Comparison of ENCODE assay signal across 1 cellular context in the genomic region with DNA sequence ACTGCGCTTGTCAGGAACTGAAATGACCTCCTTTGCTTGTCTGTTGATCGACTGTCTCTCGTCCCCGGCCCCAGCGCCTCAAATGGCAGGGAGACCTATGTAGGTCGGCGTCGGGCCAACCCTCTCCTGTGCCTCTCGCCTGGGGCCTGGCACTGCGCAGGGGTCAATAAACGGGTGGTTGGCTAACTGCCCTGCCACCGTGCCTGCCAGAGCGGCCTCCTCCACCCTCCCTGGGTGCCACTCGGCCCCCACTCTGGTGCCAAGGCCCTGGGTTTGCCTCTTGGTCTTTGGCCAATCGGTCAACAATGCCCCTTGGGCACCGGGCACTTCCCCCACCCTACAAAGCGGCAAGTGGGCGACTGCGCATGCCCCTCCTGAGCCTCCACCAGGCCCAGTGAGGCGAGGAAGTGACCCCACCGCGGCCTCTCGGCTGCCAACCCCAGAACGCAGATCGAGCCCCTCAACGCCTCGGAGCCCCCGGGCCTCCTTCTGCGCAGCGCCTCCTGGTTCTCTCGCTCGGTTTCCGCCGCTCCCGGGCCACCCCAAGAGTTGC.
TF ChIP-seq lines count a peak whose summit lies in the region.

No MANE protein-coding gene starts in this region.

TF ChIP-seq in K562, 482 proteins besides CTCF, POLR2A, EP300 and RAD21 (continues in another document):
- TF ChIP-seq TEAD1 (CRISPR knock-in tag; IDR thresholded peaks at IDR 0.05) (peak in 1 of 2 experiments; percentile 1; a peak in 1 of 4 replicates), BACH1 (tag; IDR thresholded peaks at IDR 0.05) (no peak), BCOR (IDR thresholded peaks at IDR 0.05) (no peak), ZC3H4 (CRISPR knock-in tag; IDR thresholded peaks at IDR 0.05; ENCODE audit: borderline replicate concordance) (0 out of 2 replicates have a peak, but pooled peaks have one; percentile 38), NFIC (IDR thresholded peaks at IDR 0.05) (peak; percentile 33; the same call in 1 of the 2 replicates), DPF2 (IDR thresholded peaks at IDR 0.05) (peak; percentile 9; the same call in 1 of the 2 replicates), ZNF175 (CRISPR knock-in tag; IDR thresholded peaks at IDR 0.05; ENCODE audit: low read depth) (0 out of 2 replicates have a peak, but pooled peaks have one; percentile 6), CHD1 (IDR thresholded peaks at IDR 0.05; ENCODE audit: low read length) (peak; percentile 79), SP1 (CRISPR knock-in tag; IDR thresholded peaks at IDR 0.05) (peak; percentile 61), TAF7 (tag; IDR thresholded peaks at IDR 0.05) (peak; percentile 44; the same call in 1 of the 2 replicates), KAT7 (CRISPR knock-in tag; IDR thresholded peaks at IDR 0.05; ENCODE audit: borderline replicate concordance) (peak; percentile 93; the same call in 1 of the 2 replicates), BRD9 (IDR thresholded peaks at IDR 0.05; ENCODE audit: low read depth, partially characterized antibody) (peak; percentile 60), HNRNPLL (IDR thresholded peaks at IDR 0.05; ENCODE audit: low read depth, low read length, poor library complexity, severe bottlenecking) (peak; percentile 16), RBM14 (IDR thresholded peaks at IDR 0.05; ENCODE audit: borderline replicate concordance, insufficient read depth, low read depth, low read length) (0 out of 2 replicates have a peak, but pooled peaks have one; percentile 81), PRPF4 (IDR thresholded peaks at IDR 0.05; ENCODE audit: insufficient read depth, low read depth, low read length, poor library complexity, severe bottlenecking) (peak; percentile 2), MYNN (IDR thresholded peaks at IDR 0.05) (no peak), MYNN (CRISPR knock-in tag; IDR thresholded peaks at IDR 0.05) (peak; percentile 50; the same call in 1 of the 2 replicates), HDAC6 (IDR thresholded peaks at IDR 0.05; ENCODE audit: low read depth, low read length) (no peak), HNRNPL (IDR thresholded peaks at IDR 0.05; ENCODE audit: low read depth, low read length) (peak; percentile 70; the same call in 1 of the 2 replicates), NFE2L1 (tag; IDR thresholded peaks at IDR 0.05; ENCODE audit: borderline replicate concordance, low read depth) (no peak), U2AF1 (optimal IDR thresholded peaks at IDR 0.05; ENCODE audit: low read depth, low read length) (peak; percentile 5)
- TF ChIP-seq, protein P1, sequence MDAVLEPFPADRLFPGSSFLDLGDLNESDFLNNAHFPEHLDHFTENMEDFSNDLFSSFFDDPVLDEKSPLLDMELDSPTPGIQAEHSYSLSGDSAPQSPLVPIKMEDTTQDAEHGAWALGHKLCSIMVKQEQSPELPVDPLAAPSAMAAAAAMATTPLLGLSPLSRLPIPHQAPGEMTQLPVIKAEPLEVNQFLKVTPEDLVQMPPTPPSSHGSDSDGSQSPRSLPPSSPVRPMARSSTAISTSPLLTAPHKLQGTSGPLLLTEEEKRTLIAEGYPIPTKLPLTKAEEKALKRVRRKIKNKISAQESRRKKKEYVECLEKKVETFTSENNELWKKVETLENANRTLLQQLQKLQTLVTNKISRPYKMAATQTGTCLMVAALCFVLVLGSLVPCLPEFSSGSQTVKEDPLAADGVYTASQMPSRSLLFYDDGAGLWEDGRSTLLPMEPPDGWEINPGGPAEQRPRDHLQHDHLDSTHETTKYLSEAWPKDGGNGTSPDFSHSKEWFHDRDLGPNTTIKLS (IDR thresholded peaks at IDR 0.05; ENCODE audit: borderline replicate concordance, low read depth): no peak
- TF ChIP-seq, protein P2, sequence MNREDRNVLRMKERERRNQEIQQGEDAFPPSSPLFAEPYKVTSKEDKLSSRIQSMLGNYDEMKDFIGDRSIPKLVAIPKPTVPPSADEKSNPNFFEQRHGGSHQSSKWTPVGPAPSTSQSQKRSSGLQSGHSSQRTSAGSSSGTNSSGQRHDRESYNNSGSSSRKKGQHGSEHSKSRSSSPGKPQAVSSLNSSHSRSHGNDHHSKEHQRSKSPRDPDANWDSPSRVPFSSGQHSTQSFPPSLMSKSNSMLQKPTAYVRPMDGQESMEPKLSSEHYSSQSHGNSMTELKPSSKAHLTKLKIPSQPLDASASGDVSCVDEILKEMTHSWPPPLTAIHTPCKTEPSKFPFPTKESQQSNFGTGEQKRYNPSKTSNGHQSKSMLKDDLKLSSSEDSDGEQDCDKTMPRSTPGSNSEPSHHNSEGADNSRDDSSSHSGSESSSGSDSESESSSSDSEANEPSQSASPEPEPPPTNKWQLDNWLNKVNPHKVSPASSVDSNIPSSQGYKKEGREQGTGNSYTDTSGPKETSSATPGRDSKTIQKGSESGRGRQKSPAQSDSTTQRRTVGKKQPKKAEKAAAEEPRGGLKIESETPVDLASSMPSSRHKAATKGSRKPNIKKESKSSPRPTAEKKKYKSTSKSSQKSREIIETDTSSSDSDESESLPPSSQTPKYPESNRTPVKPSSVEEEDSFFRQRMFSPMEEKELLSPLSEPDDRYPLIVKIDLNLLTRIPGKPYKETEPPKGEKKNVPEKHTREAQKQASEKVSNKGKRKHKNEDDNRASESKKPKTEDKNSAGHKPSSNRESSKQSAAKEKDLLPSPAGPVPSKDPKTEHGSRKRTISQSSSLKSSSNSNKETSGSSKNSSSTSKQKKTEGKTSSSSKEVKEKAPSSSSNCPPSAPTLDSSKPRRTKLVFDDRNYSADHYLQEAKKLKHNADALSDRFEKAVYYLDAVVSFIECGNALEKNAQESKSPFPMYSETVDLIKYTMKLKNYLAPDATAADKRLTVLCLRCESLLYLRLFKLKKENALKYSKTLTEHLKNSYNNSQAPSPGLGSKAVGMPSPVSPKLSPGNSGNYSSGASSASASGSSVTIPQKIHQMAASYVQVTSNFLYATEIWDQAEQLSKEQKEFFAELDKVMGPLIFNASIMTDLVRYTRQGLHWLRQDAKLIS (CRISPR knock-in tag; IDR thresholded peaks at IDR 0.05): 0 out of 2 replicates have a peak, but pooled peaks have one; percentile 11
- TF ChIP-seq, protein P3, sequence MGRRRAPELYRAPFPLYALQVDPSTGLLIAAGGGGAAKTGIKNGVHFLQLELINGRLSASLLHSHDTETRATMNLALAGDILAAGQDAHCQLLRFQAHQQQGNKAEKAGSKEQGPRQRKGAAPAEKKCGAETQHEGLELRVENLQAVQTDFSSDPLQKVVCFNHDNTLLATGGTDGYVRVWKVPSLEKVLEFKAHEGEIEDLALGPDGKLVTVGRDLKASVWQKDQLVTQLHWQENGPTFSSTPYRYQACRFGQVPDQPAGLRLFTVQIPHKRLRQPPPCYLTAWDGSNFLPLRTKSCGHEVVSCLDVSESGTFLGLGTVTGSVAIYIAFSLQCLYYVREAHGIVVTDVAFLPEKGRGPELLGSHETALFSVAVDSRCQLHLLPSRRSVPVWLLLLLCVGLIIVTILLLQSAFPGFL (CRISPR knock-in tag; IDR thresholded peaks at IDR 0.05): 0 out of 2 replicates have a peak, but pooled peaks have one; percentile 9
- TF ChIP-seq, protein P4, sequence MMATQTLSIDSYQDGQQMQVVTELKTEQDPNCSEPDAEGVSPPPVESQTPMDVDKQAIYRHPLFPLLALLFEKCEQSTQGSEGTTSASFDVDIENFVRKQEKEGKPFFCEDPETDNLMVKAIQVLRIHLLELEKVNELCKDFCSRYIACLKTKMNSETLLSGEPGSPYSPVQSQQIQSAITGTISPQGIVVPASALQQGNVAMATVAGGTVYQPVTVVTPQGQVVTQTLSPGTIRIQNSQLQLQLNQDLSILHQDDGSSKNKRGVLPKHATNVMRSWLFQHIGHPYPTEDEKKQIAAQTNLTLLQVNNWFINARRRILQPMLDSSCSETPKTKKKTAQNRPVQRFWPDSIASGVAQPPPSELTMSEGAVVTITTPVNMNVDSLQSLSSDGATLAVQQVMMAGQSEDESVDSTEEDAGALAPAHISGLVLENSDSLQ (IDR thresholded peaks at IDR 0.05): peak; percentile 47; the same call in 1 of the 2 replicates
- TF ChIP-seq, protein P5, sequence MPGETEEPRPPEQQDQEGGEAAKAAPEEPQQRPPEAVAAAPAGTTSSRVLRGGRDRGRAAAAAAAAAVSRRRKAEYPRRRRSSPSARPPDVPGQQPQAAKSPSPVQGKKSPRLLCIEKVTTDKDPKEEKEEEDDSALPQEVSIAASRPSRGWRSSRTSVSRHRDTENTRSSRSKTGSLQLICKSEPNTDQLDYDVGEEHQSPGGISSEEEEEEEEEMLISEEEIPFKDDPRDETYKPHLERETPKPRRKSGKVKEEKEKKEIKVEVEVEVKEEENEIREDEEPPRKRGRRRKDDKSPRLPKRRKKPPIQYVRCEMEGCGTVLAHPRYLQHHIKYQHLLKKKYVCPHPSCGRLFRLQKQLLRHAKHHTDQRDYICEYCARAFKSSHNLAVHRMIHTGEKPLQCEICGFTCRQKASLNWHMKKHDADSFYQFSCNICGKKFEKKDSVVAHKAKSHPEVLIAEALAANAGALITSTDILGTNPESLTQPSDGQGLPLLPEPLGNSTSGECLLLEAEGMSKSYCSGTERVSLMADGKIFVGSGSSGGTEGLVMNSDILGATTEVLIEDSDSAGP (CRISPR knock-in tag; IDR thresholded peaks at IDR 0.05): peak; percentile 67
- TF ChIP-seq, protein P6, sequence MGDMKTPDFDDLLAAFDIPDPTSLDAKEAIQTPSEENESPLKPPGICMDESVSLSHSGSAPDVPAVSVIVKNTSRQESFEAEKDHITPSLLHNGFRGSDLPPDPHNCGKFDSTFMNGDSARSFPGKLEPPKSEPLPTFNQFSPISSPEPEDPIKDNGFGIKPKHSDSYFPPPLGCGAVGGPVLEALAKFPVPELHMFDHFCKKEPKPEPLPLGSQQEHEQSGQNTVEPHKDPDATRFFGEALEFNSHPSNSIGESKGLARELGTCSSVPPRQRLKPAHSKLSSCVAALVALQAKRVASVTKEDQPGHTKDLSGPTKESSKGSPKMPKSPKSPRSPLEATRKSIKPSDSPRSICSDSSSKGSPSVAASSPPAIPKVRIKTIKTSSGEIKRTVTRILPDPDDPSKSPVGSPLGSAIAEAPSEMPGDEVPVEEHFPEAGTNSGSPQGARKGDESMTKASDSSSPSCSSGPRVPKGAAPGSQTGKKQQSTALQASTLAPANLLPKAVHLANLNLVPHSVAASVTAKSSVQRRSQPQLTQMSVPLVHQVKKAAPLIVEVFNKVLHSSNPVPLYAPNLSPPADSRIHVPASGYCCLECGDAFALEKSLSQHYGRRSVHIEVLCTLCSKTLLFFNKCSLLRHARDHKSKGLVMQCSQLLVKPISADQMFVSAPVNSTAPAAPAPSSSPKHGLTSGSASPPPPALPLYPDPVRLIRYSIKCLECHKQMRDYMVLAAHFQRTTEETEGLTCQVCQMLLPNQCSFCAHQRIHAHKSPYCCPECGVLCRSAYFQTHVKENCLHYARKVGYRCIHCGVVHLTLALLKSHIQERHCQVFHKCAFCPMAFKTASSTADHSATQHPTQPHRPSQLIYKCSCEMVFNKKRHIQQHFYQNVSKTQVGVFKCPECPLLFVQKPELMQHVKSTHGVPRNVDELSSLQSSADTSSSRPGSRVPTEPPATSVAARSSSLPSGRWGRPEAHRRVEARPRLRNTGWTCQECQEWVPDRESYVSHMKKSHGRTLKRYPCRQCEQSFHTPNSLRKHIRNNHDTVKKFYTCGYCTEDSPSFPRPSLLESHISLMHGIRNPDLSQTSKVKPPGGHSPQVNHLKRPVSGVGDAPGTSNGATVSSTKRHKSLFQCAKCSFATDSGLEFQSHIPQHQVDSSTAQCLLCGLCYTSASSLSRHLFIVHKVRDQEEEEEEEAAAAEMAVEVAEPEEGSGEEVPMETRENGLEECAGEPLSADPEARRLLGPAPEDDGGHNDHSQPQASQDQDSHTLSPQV (IDR thresholded peaks at IDR 0.05): peak; percentile 30; the same call in 1 of the 2 replicates
- TF ChIP-seq, protein P7, sequence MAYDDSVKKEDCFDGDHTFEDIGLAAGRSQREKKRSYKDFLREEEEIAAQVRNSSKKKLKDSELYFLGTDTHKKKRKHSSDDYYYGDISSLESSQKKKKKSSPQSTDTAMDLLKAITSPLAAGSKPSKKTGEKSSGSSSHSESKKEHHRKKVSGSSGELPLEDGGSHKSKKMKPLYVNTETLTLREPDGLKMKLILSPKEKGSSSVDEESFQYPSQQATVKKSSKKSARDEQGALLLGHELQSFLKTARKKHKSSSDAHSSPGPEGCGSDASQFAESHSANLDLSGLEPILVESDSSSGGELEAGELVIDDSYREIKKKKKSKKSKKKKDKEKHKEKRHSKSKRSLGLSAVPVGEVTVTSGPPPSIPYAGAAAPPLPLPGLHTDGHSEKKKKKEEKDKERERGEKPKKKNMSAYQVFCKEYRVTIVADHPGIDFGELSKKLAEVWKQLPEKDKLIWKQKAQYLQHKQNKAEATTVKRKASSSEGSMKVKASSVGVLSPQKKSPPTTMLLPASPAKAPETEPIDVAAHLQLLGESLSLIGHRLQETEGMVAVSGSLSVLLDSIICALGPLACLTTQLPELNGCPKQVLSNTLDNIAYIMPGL (CRISPR knock-in tag; IDR thresholded peaks at IDR 0.05): 0 out of 2 replicates have a peak, but pooled peaks have one; percentile 64
- TF ChIP-seq, protein P8, sequence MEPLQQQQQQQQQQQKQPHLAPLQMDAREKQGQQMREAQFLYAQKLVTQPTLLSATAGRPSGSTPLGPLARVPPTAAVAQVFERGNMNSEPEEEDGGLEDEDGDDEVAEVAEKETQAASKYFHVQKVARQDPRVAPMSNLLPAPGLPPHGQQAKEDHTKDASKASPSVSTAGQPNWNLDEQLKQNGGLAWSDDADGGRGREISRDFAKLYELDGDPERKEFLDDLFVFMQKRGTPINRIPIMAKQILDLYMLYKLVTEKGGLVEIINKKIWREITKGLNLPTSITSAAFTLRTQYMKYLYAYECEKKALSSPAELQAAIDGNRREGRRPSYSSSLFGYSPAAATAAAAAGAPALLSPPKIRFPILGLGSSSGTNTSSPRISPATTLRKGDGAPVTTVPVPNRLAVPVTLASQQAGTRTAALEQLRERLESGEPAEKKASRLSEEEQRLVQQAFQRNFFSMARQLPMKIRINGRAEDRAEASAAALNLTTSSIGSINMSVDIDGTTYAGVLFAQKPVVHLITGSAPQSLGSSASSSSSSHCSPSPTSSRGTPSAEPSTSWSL (CRISPR knock-in tag; IDR thresholded peaks at IDR 0.05; ENCODE audit: borderline replicate concordance): no peak
